ENCODE assay signal across 38 cellular contexts in genomic region chr19:13914777-13915176, GRCh38. TPM values are rescaled to one million over a fixed set of nuclear protein-coding genes. Genes with fewer than 3 reads are reported as not detected.
"Had no signal": no experiment of that assay in that cellular context is flagged by ENCODE, and none has a peak within 500 bp of the region (broad histone marks: within the 10 kb centered on the region; RNA-seq: fewer than 3 reads in every experiment).

No MANE protein-coding gene starts in this region.

- DNase-seq: Karpas-422, Kasumi-1, MG63, MM.1S, MV-4-11, NCI-H1048, NCI-H1092, NCI-H1092 treated with DMSO at 0.1 percent for 48 hours, NCI-H1105, NCI-H1105 treated with DMSO at 0.1 percent for 48 hours, NCI-H1417, NCI-H1417 treated with DMSO at 0.1 percent for 48 hours, NCI-H1436, NCI-H1436 treated with DMSO at 0.1 percent for 48 hours, NCI-H146, NCI-H1694, NCI-H1694 treated with DMSO at 0.1 percent for 48 hours, NCI-H187, NCI-H187 treated with DMSO at 0.1 percent for 48 hours, NCI-H1930, NCI-H2029, NCI-H2029 treated with DMSO at 0.1 percent for 48 hours, NCI-H2081, NCI-H2081 treated with DMSO at 0.1 percent for 48 hours, NCI-H2107, NCI-H2171, NCI-H2171 treated with DMSO at 0.1 percent for 48 hours, NCI-H2227 treated with DMSO at 0.1 percent for 48 hours, NCI-H226, NCI-H345, NCI-H446, NCI-H446 treated with DMSO at 0.1 percent for 48 hours, NCI-H510A, NCI-H510A treated with DMSO at 0.1 percent for 48 hours had no signal

- H3K4me3 ChIP-seq: MG63 had no signal

- H3K27me3 ChIP-seq: MG63 had no signal

- H3K9me3 ChIP-seq: MG63 had no signal

RNA-seq across cellular contexts. Expression of gene PODNL1, which starts 23.4 kb away (rescaled TPM):
- total RNA-seq: NCI-H460 had no signal

RNA-seq across cellular contexts. Expression of gene NANOS3, which starts 37.8 kb away (rescaled TPM):
- total RNA-seq: LHCN-M2, M059J, MCF 10A, NCI-H460 had no signal
